Comparison of ENCODE assay signal across 18 cellular contexts in genomic region chr9:123239726-123240125, GRCh38.
"Had no signal": no experiment of that assay in that cellular context is flagged by ENCODE, and none has a peak within 500 bp of the region (broad histone marks: within the 10 kb centered on the region; RNA-seq: fewer than 3 reads in every experiment).

No MANE protein-coding gene starts in this region.

- H3K4me2 ChIP-seq: neural progenitor cell, smooth muscle cell had no signal

- H3K9me3 ChIP-seq: transverse colon had no signal

- ATAC-seq: naive thymus-derived CD8-positive, alpha-beta T cell; sciatic nerve had no signal

- H3K4me3 Mint-ChIP-seq: activated CD4-positive, alpha-beta memory T cell treated with anti-CD3 and anti-CD28 coated beads for 36 hours; activated naive CD4-positive, alpha-beta T cell treated with anti-CD3 and anti-CD28 coated beads, Interleukin-2, amount 10 ng/mL, durations not matched to agents 7 days and 5 days; naive thymus-derived CD8-positive, alpha-beta T cell; neural progenitor cell; T-helper 1 cell treated with Interleukin-12 subunit alpha and Interleukin-12 subunit beta and Interleukin-4 antibody, amounts not matched to agents 30 μg/mL and 1 μg/mL, for 36 hours had no signal

- DNase-seq: activated CD4-positive, alpha-beta memory T cell treated with anti-CD3 and anti-CD28 coated beads for 36 hours; activated CD4-positive, alpha-beta T cell treated with anti-CD3 and anti-CD28 coated beads for 48 hours; activated CD4-positive, CD25-positive, alpha-beta regulatory T cell; activated effector memory CD4-positive, alpha-beta T cell treated with anti-CD3 and anti-CD28 coated beads, Interleukin-2, amount 50 U/mL, for 16 hours; activated naive CD4-positive, alpha-beta T cell treated with anti-CD3 and anti-CD28 coated beads, Interleukin-2, amount 10 ng/mL, durations not matched to agents 7 days and 5 days; amygdala; cerebellar nuclear complex; left colon; naive thymus-derived CD8-positive, alpha-beta T cell; posterior cingulate gyrus; stimulated activated CD4-positive, alpha-beta T cell treated with anti-CD3 and anti-CD28 coated beads, Interleukin-15, amount 100 ng/mL, for 24 hours; stimulated activated naive B cell treated with anti-CD40 and anti-IgM and Interleukin-4, amounts not matched to agents 10 μg/mL and 1 μg/mL and 100 μg/mL, for 72 hours; transverse colon had no signal

- H3K27ac ChIP-seq: coronary artery, neural progenitor cell, transverse colon had no signal

- H3K36me3 ChIP-seq: neural progenitor cell, transverse colon had no signal

- H3K27me3 Mint-ChIP-seq: activated CD4-positive, alpha-beta memory T cell treated with anti-CD3 and anti-CD28 coated beads for 36 hours; activated naive CD4-positive, alpha-beta T cell treated with anti-CD3 and anti-CD28 coated beads, Interleukin-2, amount 10 ng/mL, durations not matched to agents 7 days and 5 days; naive thymus-derived CD8-positive, alpha-beta T cell; stimulated activated naive B cell treated with anti-CD40 and anti-IgM and Interleukin-4, amounts not matched to agents 10 μg/mL and 1 μg/mL and 100 μg/mL, for 72 hours had no signal

- H3K36me3 Mint-ChIP-seq: activated CD4-positive, alpha-beta memory T cell treated with anti-CD3 and anti-CD28 coated beads for 36 hours; activated naive CD4-positive, alpha-beta T cell treated with anti-CD3 and anti-CD28 coated beads, Interleukin-2, amount 10 ng/mL, durations not matched to agents 7 days and 5 days; neural progenitor cell had no signal

- H3K27ac Mint-ChIP-seq: activated CD4-positive, alpha-beta memory T cell treated with anti-CD3 and anti-CD28 coated beads for 36 hours; activated naive CD4-positive, alpha-beta T cell treated with anti-CD3 and anti-CD28 coated beads, Interleukin-2, amount 10 ng/mL, durations not matched to agents 7 days and 5 days; neural progenitor cell; T-helper 1 cell treated with Interleukin-12 subunit alpha and Interleukin-12 subunit beta and Interleukin-4 antibody, amounts not matched to agents 30 μg/mL and 1 μg/mL, for 36 hours had no signal

- H3K4me3 ChIP-seq: coronary artery, neural progenitor cell, smooth muscle cell, transverse colon had no signal

- H3K27me3 ChIP-seq: neural progenitor cell, transverse colon had no signal
